11 cellular contexts compared by ENCODE assay signal in the genomic region with DNA sequence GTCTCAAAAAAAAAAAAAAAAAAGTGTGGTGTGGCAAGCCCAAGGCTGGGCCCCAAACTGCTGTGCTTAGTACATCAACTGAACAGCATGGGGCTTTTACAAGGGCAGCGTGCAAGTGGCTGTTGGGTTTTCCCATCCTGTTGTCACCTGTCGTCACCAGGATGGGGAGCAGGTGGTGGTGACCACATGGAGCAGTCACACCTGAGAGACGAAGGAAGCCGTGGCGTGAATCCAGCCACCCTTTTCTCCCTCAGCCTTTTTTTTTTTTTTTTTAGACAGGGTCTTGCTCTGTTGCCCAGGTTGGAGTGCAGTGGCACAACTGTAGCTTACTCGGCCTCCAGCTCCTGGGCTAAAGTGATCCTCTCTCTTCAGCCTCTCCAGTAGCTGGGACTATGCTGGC.
"Had no signal": no experiment of that assay in that cellular context is flagged by ENCODE, and none has a peak within 500 bp of the region (broad histone marks: within the 10 kb centered on the region; RNA-seq: fewer than 3 reads in every experiment).

No MANE protein-coding gene starts in this region.

- DNase-seq: activated naive CD4-positive, alpha-beta T cell treated with anti-CD3 and anti-CD28 coated beads, Interleukin-2, amount 50 U/mL, for 16 hours; activated T-cell treated with anti-CD3 and anti-CD28 coated beads, Interleukin-2, amount 50 U/mL, for 1 hour; adrenal gland; dermis blood vessel endothelial cell; kidney; left ventricle myocardium inferior; mesenchymal stem cell; sigmoid colon; stimulated activated naive CD4-positive, alpha-beta T cell treated with Interleukin-2 at 50 U/mL for 16 hours had no signal

- FAIRE-seq: kidney had no signal

- ATAC-seq: activated CD4-positive, CD25-positive, alpha-beta regulatory T cell treated with anti-CD3 and anti-CD28 coated beads, Interleukin-2, amount 50 U/mL, for 24 hours; psoas muscle had no signal

- H3K9me3 ChIP-seq: adrenal gland, left ventricle myocardium inferior, psoas muscle, sigmoid colon had no signal

- H3K4me3 ChIP-seq: adrenal gland, left ventricle myocardium inferior, psoas muscle, sigmoid colon had no signal

- H3K27me3 ChIP-seq: adrenal gland, sigmoid colon had no signal

- H3K27ac ChIP-seq: adrenal gland, left ventricle myocardium inferior, psoas muscle had no signal
